ENCODE assay signal across 10 cellular contexts in the genomic region with DNA sequence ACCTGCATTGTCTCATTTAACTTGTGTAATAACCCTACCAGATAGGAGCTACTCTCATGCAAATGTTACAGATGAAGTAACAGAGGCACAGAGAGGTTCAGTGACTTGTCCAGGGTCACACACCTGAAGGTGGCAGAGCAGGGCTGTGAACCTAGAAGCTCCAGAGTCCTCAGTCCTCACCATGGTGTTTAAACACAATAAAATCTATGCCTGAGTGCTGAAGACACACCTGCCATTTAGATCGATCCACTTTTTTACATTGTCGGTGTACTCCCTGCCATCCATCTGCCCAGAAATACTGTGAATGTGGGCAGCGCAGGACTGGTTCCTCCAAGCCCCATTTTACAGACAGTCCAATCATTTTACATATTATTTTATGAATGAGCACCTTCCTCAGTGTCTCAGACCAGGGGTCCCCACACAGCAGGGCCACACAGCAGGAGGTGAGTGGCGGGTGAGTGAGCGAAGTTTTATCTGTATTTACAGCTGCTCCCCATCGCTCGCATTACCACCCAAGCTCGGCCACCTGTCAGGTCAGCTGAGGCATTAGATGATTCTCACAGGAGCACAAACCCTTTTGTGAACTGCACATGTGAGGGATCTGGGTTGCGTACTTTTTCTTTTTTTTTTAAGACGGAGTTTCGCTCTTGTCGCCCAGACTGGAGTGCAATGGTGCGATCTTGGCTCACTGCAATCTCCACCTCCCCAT. TPM values are rescaled to one million over a fixed set of nuclear protein-coding genes. Genes with fewer than 3 reads are reported as not detected.
DNase-seq lines count a peak whose midpoint lies in the region; ATAC-seq and TF ChIP-seq lines count a peak whose summit lies in the region.
"Had no signal": no experiment of that assay in that cellular context is flagged by ENCODE, and none has a peak within 500 bp of the region (broad histone marks: within the 10 kb centered on the region; RNA-seq: fewer than 3 reads in every experiment).

No MANE protein-coding gene starts in this region.

- intact Hi-C loops in cardiac septum (cut with DNase I) (no loop called here), Right ventricle myocardium superior (cut with DNase I) (no loop called here), ascending aorta (cut with DNase I) (loop anchor here (10.0 kb wide), 1 partner anchor 45 kb away; no protein-coding TSS in a partner anchor)

- no peaks in the 10 kb centered on the region for H3K27me3 ChIP-seq in ascending aorta

- H3K36me3 ChIP-seq in ascending aorta = no peaks in the 10 kb centered on the region
- H3K36me3 ChIP-seq in urinary bladder (ENCODE audit: insufficient read depth) = no peaks in the 10 kb centered on the region
- H3K36me3 ChIP-seq: HAP-1 had no signal

- no peak for ATAC-seq in Right ventricle myocardium superior (ENCODE audit: poor library complexity)
- ATAC-seq in HG03108 (IDR thresholded peaks at IDR 0.05; ENCODE audit: unreplicated experiment) = no peak

- H3K4me3 ChIP-seq in ascending aorta = no peak overlapping the region
- H3K4me3 ChIP-seq in urinary bladder (ENCODE audit: low read depth, low read length) = no peak overlapping the region
- H3K4me3 ChIP-seq: HAP-1 had no signal

- H3K9me3 ChIP-seq in ascending aorta = no peaks in the 10 kb centered on the region
- H3K9me3 ChIP-seq: HAP-1 had no signal

- peak overlapping the region; percentile 93 to 98 for H3K27ac ChIP-seq in ascending aorta
- peak overlapping the region; percentile 48 for H3K27ac ChIP-seq in urinary bladder (ENCODE audit: low read depth)

- H3K4me1 ChIP-seq in ascending aorta (peaks cover 11 to 20% of the 10 kb centered on the region in 2 donors), urinary bladder (ENCODE audit: insufficient read depth) (no peaks in the 10 kb centered on the region)

- no peak for TF ChIP-seq CTCF in ascending aorta (IDR thresholded peaks at IDR 0.05)

- 90% methylated on average over 13 of the region's 13 CpGs for WGBS in urinary bladder

- peak; percentile 29 for DNase-seq in cardiac septum (ENCODE audit: low spot score)
- DNase-seq in Right ventricle myocardium superior = no peak
- DNase-seq in ascending aorta (ENCODE audit: low spot score in 2 of 2) = peak in 1 of 2 donors; percentile 60
- DNase-seq in mesenteric fat pad (ENCODE audit: low spot score) = peak; percentile 35
- DNase-seq in NCI-H345 treated with DMSO at 0.1 percent for 48 hours (lab: John Stamatoyannopoulos, UW; ENCODE audit: unreplicated experiment) = no peak
- DNase-seq in GOT3 (lab: John Stamatoyannopoulos, UW) = no peak
- DNase-seq: NCI-H1930 had no signal

RNA-seq across cellular contexts. Expression of a gene that starts 5.6 kb away (rescaled TPM):
- 22.0 TPM for total RNA-seq in cardiac septum
- total RNA-seq in Right ventricle myocardium superior = 8.2 TPM
- 88.7 TPM for total RNA-seq in ascending aorta
- total RNA-seq in mesenteric fat pad = 85.8 TPM
- total RNA-seq in urinary bladder = 26.2 TPM
- 75.2 TPM for polyA plus RNA-seq in urinary bladder

RNA-seq across cellular contexts. Expression of a gene that starts 50.8 kb away (rescaled TPM):
- 27.2 TPM for total RNA-seq in cardiac septum
- 36.0 TPM for total RNA-seq in Right ventricle myocardium superior
- total RNA-seq in ascending aorta = 6.8 TPM
- total RNA-seq in mesenteric fat pad = 39.6 TPM
- 33.9 TPM for total RNA-seq in urinary bladder
- 76.3 TPM for polyA plus RNA-seq in urinary bladder

Comparison
In these comparisons a context has a peak if more than half of its experiments do, and no peak if none do; other contexts are left out.
1. DNase-seq: peak in cardiac septum (single experiment) and mesenteric fat pad (single experiment); none in Right ventricle myocardium superior (single experiment), NCI-H345 treated with DMSO at 0.1 percent for 48 hours (single experiment) and GOT3 (single experiment).